In genomic region chr21:46411691-46412090, GRCh38 we compare ENCODE assay signal across 23 cellular contexts. TPM values are rescaled to one million over a fixed set of nuclear protein-coding genes. Genes with fewer than 3 reads are reported as not detected.
A peak's percentile ranks its signal among the peaks of the same experiment; 100 is the strongest.
DNase-seq lines count a peak whose midpoint lies in the region; ATAC-seq and TF ChIP-seq lines count a peak whose summit lies in the region.
"Had no signal": no experiment of that assay in that cellular context is flagged by ENCODE, and none has a peak within 500 bp of the region (broad histone marks: within the 10 kb centered on the region; RNA-seq: fewer than 3 reads in every experiment).

No MANE protein-coding gene starts in this region.

- no peak overlapping the region for H2AFZ ChIP-seq in H9 (ENCODE audit: low read length)

- TF ChIP-seq CTCF in H9 (conservative IDR thresholded peaks at IDR 0.05) (no peak), chondrocyte (IDR thresholded peaks at IDR 0.05) (no peak), lower lobe of right lung (IDR thresholded peaks at IDR 0.05) (no peak), psoas muscle (IDR thresholded peaks at IDR 0.05) (no peak), tibial artery (IDR thresholded peaks at IDR 0.05) (no peak)

- H2BK12ac ChIP-seq in H9 (ENCODE audit: insufficient read length, low read depth, low read length), result no peak overlapping the region

- H3K27me3 ChIP-seq in H9 (ENCODE audit: insufficient read depth, low read length) (no peaks in the 10 kb centered on the region), lower lobe of right lung (ENCODE audit: low read depth) (no peaks in the 10 kb centered on the region), psoas muscle (ENCODE audit: insufficient read depth in 3 of 3, low read length in 2 of 3) (no peaks in the 10 kb centered on the region), tibial artery (no peaks in the 10 kb centered on the region)

- H4K20me1 ChIP-seq in H9 (ENCODE audit: control insufficient read depth, insufficient read depth, insufficient read length), result peaks cover 2% of the 10 kb centered on the region

- no peak overlapping the region for H2BK5ac ChIP-seq in H9 (ENCODE audit: insufficient read length, low read length)

- WGBS in H9 (ENCODE audit: extremely low coverage, insufficient read length, low lambda C conversion rate), result no CpG with 5 or more reads among the region's 31 CpGs
- WGBS in psoas muscle, 3 donors, result 90 to 92% (median 92%) methylated on average over 24 to 31 of the region's 31 CpGs

- H3K27ac Mint-ChIP-seq in H9 (peak overlapping the region in 1 of 3 experiments; percentile 98; a peak in 2 of 7 replicates), chondrocyte (ENCODE audit: unreplicated experiment) (no peak overlapping the region)
- H3K27ac Mint-ChIP-seq: CD4-positive, alpha-beta memory T cell; IgD-negative memory B cell had no signal

- H3K79me2 ChIP-seq in H9 (ENCODE audit: insufficient read depth, low read length), result no peaks in the 10 kb centered on the region

- no peak for ATAC-seq in lower lobe of right lung
- ATAC-seq in psoas muscle, result peak in 2 of 4 donors; percentile 1 to 2
- ATAC-seq in left colon, result no peak
- ATAC-seq: GM12878, Panc1 had no signal

- H3K14ac ChIP-seq in H9 (ENCODE audit: insufficient read depth, low read length), result no peak overlapping the region

- H3K4me3 ChIP-seq in lower lobe of right lung, result no peak overlapping the region
- no peak overlapping the region for H3K4me3 ChIP-seq in psoas muscle
- no peak overlapping the region for H3K4me3 ChIP-seq in tibial artery
- H3K4me3 ChIP-seq: GM12878 had no signal

- H3K27me3 Mint-ChIP-seq in H9 (ENCODE audit: low read depth), result no peaks in the 10 kb centered on the region
- no peaks in the 10 kb centered on the region for H3K27me3 Mint-ChIP-seq in chondrocyte (ENCODE audit: low read depth)
- H3K27me3 Mint-ChIP-seq: CD4-positive, alpha-beta memory T cell; IgD-negative memory B cell had no signal

- H3K23ac ChIP-seq in H9 (ENCODE audit: insufficient read length, low read depth, low read length), result no peak overlapping the region

- DNase-seq in H9 (no peak), chondrocyte (ENCODE audit: low spot score) (peak; percentile 71), lower lobe of right lung (peak; percentile 28), psoas muscle (peak; percentile 23 to 54), tibial artery (no peak), germinal center (ENCODE audit: low spot score) (no peak), left colon (no peak)
- DNase-seq: C1 segment of cervical spinal cord; CD4-positive, alpha-beta memory T cell; COR-L47; EL; GDM1; NCI-H1048; NCI-H1417; NCI-H1694; NCI-H2029 treated with DMSO at 0.1 percent for 48 hours; NCI-H446 treated with DMSO at 0.1 percent for 48 hours; NCI-H526; SK-N-SH had no signal

- H3K23me2 ChIP-seq in H9 (ENCODE audit: insufficient read length, low read depth, low read length, poor library complexity, severe bottlenecking), result peaks cover 7% of the 10 kb centered on the region

- no peak overlapping the region for H3K4me2 ChIP-seq in H9 (ENCODE audit: insufficient read depth, insufficient read length, low read length)
- H3K4me2 ChIP-seq: SK-N-SH had no signal

- H3K4me1 ChIP-seq in H9 (ENCODE audit: insufficient read depth, low read length) (peaks cover 9% of the 10 kb centered on the region; the same call in 1 of the 2 replicates), lower lobe of right lung (no peaks in the 10 kb centered on the region), psoas muscle (no peaks in the 10 kb centered on the region), tibial artery (no peaks in the 10 kb centered on the region)

- H3K36me3 Mint-ChIP-seq in H9 (ENCODE audit: insufficient read depth in 1 of 3, low read depth in 3 of 3) (peaks cover 14 to 40% (median 30%) of the 10 kb centered on the region in 3 experiments), chondrocyte (ENCODE audit: low read depth) (peaks cover 16% of the 10 kb centered on the region)
- H3K36me3 Mint-ChIP-seq: IgD-negative memory B cell had no signal

- no peak overlapping the region; the same call in 1 of the 2 replicates for H3K4ac ChIP-seq in H9 (ENCODE audit: low read depth, low read length)

- intact Hi-C loops in lower lobe of right lung (cut with DNase I), result no loop called here
- intact Hi-C loops in psoas muscle (cut with DNase I), result no loop called here
- intact Hi-C loops in tibial artery (cut with DNase I; ENCODE audit: low total_unique reads), result no loop called here
- intact Hi-C loops in left colon (cut with DNase I, micrococcal nuclease), result no loop called here

- no peak overlapping the region for H2BK20ac ChIP-seq in H9 (ENCODE audit: low read depth, low read length, poor library complexity, severe bottlenecking)

- no peaks in the 10 kb centered on the region for H3K79me1 ChIP-seq in H9 (ENCODE audit: insufficient read depth, low read depth, low read length, poor library complexity, severe bottlenecking)

- no peak overlapping the region for H3T11ph ChIP-seq in H9 (ENCODE audit: low read length)

- no peak overlapping the region for H3K27ac ChIP-seq in H9 (ENCODE audit: insufficient read length, low read depth, low read length)
- H3K27ac ChIP-seq in lower lobe of right lung, result no peak overlapping the region
- H3K27ac ChIP-seq in psoas muscle, result no peak overlapping the region
- no peak overlapping the region for H3K27ac ChIP-seq in tibial artery
- H3K27ac ChIP-seq: HL-60 had no signal

- no peak overlapping the region for H3K4me3 Mint-ChIP-seq in H9
- H3K4me3 Mint-ChIP-seq in chondrocyte (ENCODE audit: unreplicated experiment), result no peak overlapping the region
- H3K4me3 Mint-ChIP-seq: CD4-positive, alpha-beta memory T cell; IgD-negative memory B cell had no signal

- H2BK15ac ChIP-seq in H9 (ENCODE audit: low read depth, low read length), result no peak overlapping the region

- H3K9me3 ChIP-seq in H9 (ENCODE audit: control insufficient read depth, low read depth, low read length) (no peaks in the 10 kb centered on the region), lower lobe of right lung (no peaks in the 10 kb centered on the region), psoas muscle (no peaks in the 10 kb centered on the region), tibial artery (no peaks in the 10 kb centered on the region)
- H3K9me3 ChIP-seq: SK-N-SH had no signal

- no peak overlapping the region for H2BK120ac ChIP-seq in H9 (ENCODE audit: low read depth, low read length, poor library complexity, severe bottlenecking)

- no peak overlapping the region for H2AK5ac ChIP-seq in H9 (ENCODE audit: insufficient read length, low read length)

- H3K4me1 Mint-ChIP-seq in H9, result peaks cover 19 to 27% of the 10 kb centered on the region in 2 experiments
- no peaks in the 10 kb centered on the region for H3K4me1 Mint-ChIP-seq in chondrocyte (ENCODE audit: low read depth)
- H3K4me1 Mint-ChIP-seq: IgD-negative memory B cell had no signal

- no peak overlapping the region for H4K5ac ChIP-seq in H9 (ENCODE audit: insufficient read length, low read depth, low read length)

- H3K9ac ChIP-seq in H9 (ENCODE audit: extremely low read depth, insufficient read length, low read length), result no peak overlapping the region
- H3K9ac ChIP-seq: SK-N-SH had no signal

- no peaks in the 10 kb centered on the region for H3K9me3 Mint-ChIP-seq in H9
- H3K9me3 Mint-ChIP-seq in chondrocyte (ENCODE audit: low read depth), result no peaks in the 10 kb centered on the region
- H3K9me3 Mint-ChIP-seq: CD4-positive, alpha-beta memory T cell; IgD-negative memory B cell had no signal

- peaks cover 52% of the 10 kb centered on the region for H3K36me3 ChIP-seq in lower lobe of right lung
- peaks cover 17 to 92% of the 10 kb centered on the region in 2 donors for H3K36me3 ChIP-seq in psoas muscle (ENCODE audit: insufficient read depth in 1 of 2, low read depth in 1 of 2)
- H3K36me3 ChIP-seq in tibial artery, result peaks cover 34 to 63% (median 39%) of the 10 kb centered on the region in 3 donors

- no peak overlapping the region for H3K56ac ChIP-seq in H9 (ENCODE audit: insufficient read length, low read depth, low read length)

- H4K8ac ChIP-seq in H9 (replicated peaks; ENCODE audit: insufficient read length, low read depth, low read length), result no peak overlapping the region

- peak overlapping the region; percentile 16 for H4K91ac ChIP-seq in H9 (ENCODE audit: insufficient read length, low read depth, low read length)

- H3K18ac ChIP-seq in H9 (ENCODE audit: insufficient read length, low read depth, low read length), result no peak overlapping the region

RNA-seq across cellular contexts. Expression of gene DIP2A, which starts 47.0 kb away (rescaled TPM):
- total RNA-seq in H9 (2021), result 23.0 and 25.2 TPM in 2 replicates
- total RNA-seq in chondrocyte, result 27.9 to 37.0 TPM (median 30.3 TPM) in 3 replicates
- 41.0 TPM for total RNA-seq in lower lobe of right lung
- 10 to 100 TPM in 3 of 4 donors, 1 to 10 TPM in 1; 8.9 to 12.2 (median 11.7) TPM for total RNA-seq in psoas muscle
- polyA plus RNA-seq in psoas muscle, result 10 to 100 TPM in 1 of 3 donors, 1 to 10 TPM in 2; 7.3 to 11.0 (median 9.2) TPM
- total RNA-seq in left colon, result 10 to 100 TPM; 46.3 to 48.3 TPM

Comparison
In these comparisons a context has a peak if more than half of its experiments do, and no peak if none do; other contexts are left out.
1. DNase-seq: peak in chondrocyte (single experiment), lower lobe of right lung (single experiment) and psoas muscle (2 of 2); none in H9 (single experiment), tibial artery (0 of 2), germinal center (single experiment) and left colon (0 of 2).